19 cellular contexts compared by ENCODE assay signal in genomic region chr7:44647981-44648714, GRCh38. TPM values are rescaled to one million over a fixed set of nuclear protein-coding genes. Genes with fewer than 3 reads are reported as not detected.
DNase-seq lines count a peak whose midpoint lies in the region; ATAC-seq and TF ChIP-seq lines count a peak whose summit lies in the region.
"Had no signal": no experiment of that assay in that cellular context is flagged by ENCODE, and none has a peak within 500 bp of the region (broad histone marks: within the 10 kb centered on the region; RNA-seq: fewer than 3 reads in every experiment).

No MANE protein-coding gene starts in this region.

- H2AFZ ChIP-seq in Karpas-422 (ENCODE audit: low read length), result no peak overlapping the region

- no peak overlapping the region for H3K27ac ChIP-seq in Karpas-422 (ENCODE audit: low read length)
- H3K27ac ChIP-seq: BLaER1 had no signal

- TF ChIP-seq CTCF in mesothelial cell of epicardium (IDR thresholded peaks at IDR 0.05; ENCODE audit: unreplicated experiment), result no peak

- H3K4me1 Mint-ChIP-seq in activated CD4-positive, alpha-beta T cell treated with anti-CD3 and anti-CD28 coated beads, Interleukin-2, amount 10 ng/mL, durations not matched to agents 24 days and 14 days, result peaks cover 9% of the 10 kb centered on the region
- H3K4me1 Mint-ChIP-seq in T-helper 17 cell (peaks cover 9% of the 10 kb centered on the region), mesothelial cell of epicardium (no peaks in the 10 kb centered on the region)
- peaks cover 5 to 10% of the 10 kb centered on the region in 2 donors for H3K4me1 Mint-ChIP-seq in stimulated activated naive B cell treated with anti-CD40 and anti-IgM and Interleukin-4, amounts not matched to agents 10 μg/mL and 1 μg/mL and 100 μg/mL, for 72 hours

- H3K9me3 ChIP-seq in T-helper 17 cell (ENCODE audit: control insufficient read depth, low read length, poor library complexity, severe bottlenecking) (no peaks in the 10 kb centered on the region), Karpas-422 (ENCODE audit: low read length) (no peaks in the 10 kb centered on the region)
- H3K9me3 ChIP-seq: BLaER1, HAP-1 had no signal

- no peaks in the 10 kb centered on the region for H3K9me2 ChIP-seq in Karpas-422 (replicated peaks; ENCODE audit: insufficient read depth, low read length)

- H3K4me1 ChIP-seq in Karpas-422 (ENCODE audit: low read length), result peaks cover 37% of the 10 kb centered on the region
- H3K4me1 ChIP-seq: BLaER1, HAP-1 had no signal

- H3K79me2 ChIP-seq in Karpas-422 (ENCODE audit: low read length), result no peaks in the 10 kb centered on the region; the same call in none of the 2 replicates

- ATAC-seq in T-helper 17 cell, result no peak
- ATAC-seq in stimulated activated naive B cell treated with anti-CD40 and anti-IgM and Interleukin-4, amounts not matched to agents 10 μg/mL and 1 μg/mL and 100 μg/mL, for 72 hours (replicated peaks), result no peak

- no peak overlapping the region for H3K4me2 ChIP-seq in Karpas-422 (ENCODE audit: low read depth, low read length, poor library complexity, severe bottlenecking)
- H3K4me2 ChIP-seq: BLaER1 had no signal

- H3K36me3 ChIP-seq in Karpas-422 (ENCODE audit: insufficient read depth, low read length), result peaks cover 14% of the 10 kb centered on the region; the same call in 1 of the 2 replicates

- no peak overlapping the region for H3K4me3 ChIP-seq in Karpas-422 (ENCODE audit: low read length)
- H3K4me3 ChIP-seq: BLaER1, HAP-1 had no signal

- H3K9ac ChIP-seq in Karpas-422 (ENCODE audit: low read length), result no peak overlapping the region
- H3K9ac ChIP-seq: BLaER1 had no signal

- no peaks in the 10 kb centered on the region for H3K27me3 Mint-ChIP-seq in activated CD4-positive, alpha-beta T cell treated with anti-CD3 and anti-CD28 coated beads, Interleukin-2, amount 10 ng/mL, durations not matched to agents 24 days and 14 days
- H3K27me3 Mint-ChIP-seq in T-helper 17 cell, result no peaks in the 10 kb centered on the region
- no peaks in the 10 kb centered on the region for H3K27me3 Mint-ChIP-seq in mesothelial cell of epicardium (ENCODE audit: low read depth)
- H3K27me3 Mint-ChIP-seq in stimulated activated naive B cell treated with anti-CD40 and anti-IgM and Interleukin-4, amounts not matched to agents 10 μg/mL and 1 μg/mL and 100 μg/mL, for 72 hours, result no peaks in the 10 kb centered on the region
- H3K27me3 Mint-ChIP-seq: IgD-negative memory B cell had no signal

- peaks cover 41% of the 10 kb centered on the region for H3K36me3 Mint-ChIP-seq in activated CD4-positive, alpha-beta T cell treated with anti-CD3 and anti-CD28 coated beads, Interleukin-2, amount 10 ng/mL, durations not matched to agents 24 days and 14 days (ENCODE audit: low read depth)
- peaks cover 8% of the 10 kb centered on the region for H3K36me3 Mint-ChIP-seq in T-helper 17 cell (ENCODE audit: low read depth)
- peaks cover 8% of the 10 kb centered on the region for H3K36me3 Mint-ChIP-seq in mesothelial cell of epicardium
- peaks cover 23 to 44% of the 10 kb centered on the region in 2 donors for H3K36me3 Mint-ChIP-seq in stimulated activated naive B cell treated with anti-CD40 and anti-IgM and Interleukin-4, amounts not matched to agents 10 μg/mL and 1 μg/mL and 100 μg/mL, for 72 hours

- no peaks in the 10 kb centered on the region for H3K27me3 ChIP-seq in Karpas-422 (ENCODE audit: low read length)
- H3K27me3 ChIP-seq: BLaER1 had no signal

- H3K4me3 Mint-ChIP-seq in activated CD4-positive, alpha-beta T cell treated with anti-CD3 and anti-CD28 coated beads, Interleukin-2, amount 10 ng/mL, durations not matched to agents 24 days and 14 days, result no peak overlapping the region
- no peak overlapping the region for H3K4me3 Mint-ChIP-seq in T-helper 17 cell
- H3K4me3 Mint-ChIP-seq in mesothelial cell of epicardium, result no peak overlapping the region
- no peak overlapping the region for H3K4me3 Mint-ChIP-seq in stimulated activated naive B cell treated with anti-CD40 and anti-IgM and Interleukin-4, amounts not matched to agents 10 μg/mL and 1 μg/mL and 100 μg/mL, for 72 hours

- no peak overlapping the region for H3K27ac Mint-ChIP-seq in activated CD4-positive, alpha-beta T cell treated with anti-CD3 and anti-CD28 coated beads, Interleukin-2, amount 10 ng/mL, durations not matched to agents 24 days and 14 days
- H3K27ac Mint-ChIP-seq in T-helper 17 cell, result peak overlapping the region; percentile 69
- H3K27ac Mint-ChIP-seq in mesothelial cell of epicardium, result peak overlapping the region; percentile 12
- peak overlapping the region; percentile 25 for H3K27ac Mint-ChIP-seq in stimulated activated naive B cell treated with anti-CD40 and anti-IgM and Interleukin-4, amounts not matched to agents 10 μg/mL and 1 μg/mL and 100 μg/mL, for 72 hours

- H4K20me1 ChIP-seq in Karpas-422 (ENCODE audit: insufficient read depth, low read depth, low read length), result no peaks in the 10 kb centered on the region
- H4K20me1 ChIP-seq: BLaER1 had no signal

- peak; percentile 51 for DNase-seq in activated CD4-positive, alpha-beta T cell treated with anti-CD3 and anti-CD28 coated beads, Interleukin-2, amount 10 ng/mL, durations not matched to agents 24 days and 14 days
- no peak for DNase-seq in activated CD4-positive, alpha-beta T cell treated with anti-CD3 and anti-CD28 coated beads, Interleukin-2, amount 50 U/mL, for 4 hours
- no peak for DNase-seq in T-helper 17 cell
- no peak for DNase-seq in mesothelial cell of epicardium (ENCODE audit: low spot score in 2 of 2, unreplicated experiment in 2 of 2)
- DNase-seq in stimulated activated naive B cell treated with anti-CD40 and anti-IgM and Interleukin-4, amounts not matched to agents 10 μg/mL and 1 μg/mL and 100 μg/mL, for 72 hours, result no peak
- no peak for DNase-seq in HK-2 (ENCODE audit: unreplicated experiment)
- DNase-seq in Karpas-422, result no peak
- no peak for DNase-seq in NCI-H82 (lab: John Stamatoyannopoulos, UW)
- DNase-seq: 8988T; COR-L47; DMS153; NCI-H1417; NCI-H187 treated with DMSO at 0.1 percent for 48 hours; NCI-H345; NCI-H526 treated with DMSO at 0.1 percent for 48 hours; NK-92 treated with Interleukin-12 subunit alpha and Interleukin-12 subunit beta, amount 100 ng/mL, for 24 hours had no signal

- no peaks in the 10 kb centered on the region for H3K9me3 Mint-ChIP-seq in activated CD4-positive, alpha-beta T cell treated with anti-CD3 and anti-CD28 coated beads, Interleukin-2, amount 10 ng/mL, durations not matched to agents 24 days and 14 days
- H3K9me3 Mint-ChIP-seq in mesothelial cell of epicardium, result no peaks in the 10 kb centered on the region
- no peaks in the 10 kb centered on the region for H3K9me3 Mint-ChIP-seq in stimulated activated naive B cell treated with anti-CD40 and anti-IgM and Interleukin-4, amounts not matched to agents 10 μg/mL and 1 μg/mL and 100 μg/mL, for 72 hours
- H3K9me3 Mint-ChIP-seq: IgD-negative memory B cell had no signal

- intact Hi-C loops in activated CD4-positive, alpha-beta T cell treated with anti-CD3 and anti-CD28 coated beads, Interleukin-2, amount 10 ng/mL, durations not matched to agents 24 days and 14 days (cut with micrococcal nuclease), result no loop called here

RNA-seq across cellular contexts. Expression of gene OGDH, which starts 41.7 kb away (rescaled TPM):
- 99.5 and 102 TPM in 2 replicates for total RNA-seq in activated CD4-positive, alpha-beta T cell treated with anti-CD3 and anti-CD28 coated beads, Interleukin-2, amount 10 ng/mL, durations not matched to agents 24 days and 14 days
- 100 to 1,000 TPM; 130 to 134 TPM for total RNA-seq in T-helper 17 cell
- total RNA-seq in mesothelial cell of epicardium, result 67.4 to 72.8 TPM (median 71.2 TPM) in 3 replicates
- 24.9 and 34.9 TPM in 2 replicates for total RNA-seq in Karpas-422 (2014; rRNA removed; shearing (Covaris generic); ENCODE audit: low replicate concordance)
